ENCODE assay signal across 36 cellular contexts in the genomic region with DNA sequence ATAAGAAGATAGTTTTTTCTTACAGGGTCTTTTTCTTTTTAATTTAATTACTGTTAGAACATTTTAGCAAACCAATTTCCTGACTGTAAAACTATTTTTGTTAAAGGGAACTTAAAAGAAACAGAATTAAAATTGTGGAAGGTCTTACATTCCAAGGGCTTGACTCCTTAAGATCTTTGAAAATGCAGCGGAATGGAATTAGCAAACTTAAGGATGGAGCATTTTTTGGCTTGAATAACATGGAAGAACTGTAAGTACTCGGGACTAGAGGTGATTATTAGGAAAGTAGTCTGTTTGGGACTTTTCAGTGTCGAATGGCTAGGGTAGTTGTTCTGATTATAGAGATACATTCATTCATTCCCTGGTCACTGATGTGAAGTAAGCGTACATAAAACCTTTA.
"Had no signal": no experiment of that assay in that cellular context is flagged by ENCODE, and none has a peak within 500 bp of the region (broad histone marks: within the 10 kb centered on the region; RNA-seq: fewer than 3 reads in every experiment).

No MANE protein-coding gene starts in this region.

- H3K27ac Mint-ChIP-seq: activated B cell treated with CpG ODN at 0.5 μM for 24 hours; activated CD4-positive, alpha-beta memory T cell treated with anti-CD3 and anti-CD28 coated beads for 36 hours; activated CD4-positive, alpha-beta T cell treated with anti-CD3 and anti-CD28 coated beads, Interleukin-2, amount 10 ng/mL, durations not matched to agents 24 days and 14 days; activated CD8-positive, alpha-beta T cell treated with anti-CD3 and anti-CD28 coated beads for 36 hours; activated naive CD4-positive, alpha-beta T cell treated with anti-CD3 and anti-CD28 coated beads for 36 hours; activated naive CD4-positive, alpha-beta T cell treated with anti-CD3 and anti-CD28 coated beads, Interleukin-2, amount 50 U/mL, for 72 hours; activated naive CD8-positive, alpha-beta T cell treated with anti-CD3 and anti-CD28 coated beads for 36 hours; activated T-cell treated with anti-CD3 and anti-CD28 coated beads, Interleukin-2, amount 50 U/mL, for 72 hours; activated T-helper 1 cell treated with anti-CD3 and anti-CD28 coated beads, Interleukin-12 subunit alpha, Interleukin-12 subunit beta, Interleukin-2, Interleukin-4 antibody, amounts not matched to agents 30 ng/mL and 10 ng/mL and 1 ng/mL, durations not matched to agents 14 hours and 24 hours and 36 hours; activated T-helper 17 cell treated with anti-CD3 and anti-CD28 coated beads, Interleukin-2, amount 50 U/mL, for 72 hours; T-helper 1 cell treated with Interleukin-12 subunit alpha and Interleukin-12 subunit beta and Interleukin-4 antibody, amounts not matched to agents 30 μg/mL and 1 μg/mL, for 36 hours; T-helper 2 cell treated with Interferon-gamma antibody and Interleukin-4, amounts not matched to agents 5 μg/mL and 100 μg/mL, for 36 hours had no signal

- H3K9me3 Mint-ChIP-seq: activated B cell treated with CpG ODN at 0.5 μM for 24 hours; activated CD4-positive, alpha-beta memory T cell treated with anti-CD3 and anti-CD28 coated beads for 36 hours; activated CD4-positive, alpha-beta T cell treated with anti-CD3 and anti-CD28 coated beads, Interleukin-2, amount 10 ng/mL, durations not matched to agents 24 days and 14 days; activated CD8-positive, alpha-beta T cell treated with anti-CD3 and anti-CD28 coated beads for 36 hours; activated naive CD4-positive, alpha-beta T cell treated with anti-CD3 and anti-CD28 coated beads for 36 hours; activated naive CD4-positive, alpha-beta T cell treated with anti-CD3 and anti-CD28 coated beads, Interleukin-2, amount 50 U/mL, for 72 hours; activated naive CD8-positive, alpha-beta T cell treated with anti-CD3 and anti-CD28 coated beads for 36 hours; activated T-cell treated with anti-CD3 and anti-CD28 coated beads, Interleukin-2, amount 50 U/mL, for 4 hours; activated T-cell treated with anti-CD3 and anti-CD28 coated beads, Interleukin-2, amount 50 U/mL, for 72 hours; activated T-helper 1 cell treated with anti-CD3 and anti-CD28 coated beads, Interleukin-12 subunit alpha, Interleukin-12 subunit beta, Interleukin-2, Interleukin-4 antibody, amounts not matched to agents 30 ng/mL and 10 ng/mL and 1 ng/mL, durations not matched to agents 14 hours and 24 hours and 36 hours; activated T-helper 17 cell treated with anti-CD3 and anti-CD28 coated beads, Interleukin-2, amount 50 U/mL, for 72 hours; T-helper 1 cell treated with Interleukin-12 subunit alpha and Interleukin-12 subunit beta and Interleukin-4 antibody, amounts not matched to agents 30 μg/mL and 1 μg/mL, for 36 hours; T-helper 2 cell treated with Interferon-gamma antibody and Interleukin-4, amounts not matched to agents 5 μg/mL and 100 μg/mL, for 36 hours had no signal

- H3K4me3 Mint-ChIP-seq: activated B cell treated with CpG ODN at 0.5 μM for 24 hours; activated CD4-positive, alpha-beta memory T cell treated with anti-CD3 and anti-CD28 coated beads for 36 hours; activated CD4-positive, alpha-beta T cell treated with anti-CD3 and anti-CD28 coated beads, Interleukin-2, amount 10 ng/mL, durations not matched to agents 24 days and 14 days; activated CD8-positive, alpha-beta T cell treated with anti-CD3 and anti-CD28 coated beads for 36 hours; activated naive CD4-positive, alpha-beta T cell treated with anti-CD3 and anti-CD28 coated beads for 36 hours; activated naive CD8-positive, alpha-beta T cell treated with anti-CD3 and anti-CD28 coated beads for 36 hours; activated T-cell treated with anti-CD3 and anti-CD28 coated beads, Interleukin-2, amount 50 U/mL, for 4 hours; activated T-cell treated with anti-CD3 and anti-CD28 coated beads, Interleukin-2, amount 50 U/mL, for 72 hours; activated T-helper 1 cell treated with anti-CD3 and anti-CD28 coated beads, Interleukin-12 subunit alpha, Interleukin-12 subunit beta, Interleukin-2, Interleukin-4 antibody, amounts not matched to agents 30 ng/mL and 10 ng/mL and 1 ng/mL, durations not matched to agents 14 hours and 24 hours and 36 hours; activated T-helper 17 cell treated with anti-CD3 and anti-CD28 coated beads, Interleukin-2, amount 50 U/mL, for 72 hours; T-helper 1 cell treated with Interleukin-12 subunit alpha and Interleukin-12 subunit beta and Interleukin-4 antibody, amounts not matched to agents 30 μg/mL and 1 μg/mL, for 36 hours; T-helper 2 cell treated with Interferon-gamma antibody and Interleukin-4, amounts not matched to agents 5 μg/mL and 100 μg/mL, for 36 hours had no signal

- H3K27me3 Mint-ChIP-seq: activated B cell treated with CpG ODN at 0.5 μM for 24 hours; activated CD4-positive, alpha-beta memory T cell treated with anti-CD3 and anti-CD28 coated beads for 36 hours; activated CD4-positive, alpha-beta T cell treated with anti-CD3 and anti-CD28 coated beads, Interleukin-2, amount 10 ng/mL, durations not matched to agents 24 days and 14 days; activated CD8-positive, alpha-beta T cell treated with anti-CD3 and anti-CD28 coated beads for 36 hours; activated naive CD8-positive, alpha-beta T cell treated with anti-CD3 and anti-CD28 coated beads for 36 hours; activated T-helper 17 cell treated with anti-CD3 and anti-CD28 coated beads, Interleukin-2, amount 50 U/mL, for 72 hours had no signal

- H3K4me3 ChIP-seq: adrenal gland, body of pancreas, breast epithelium had no signal

- H3K4me1 Mint-ChIP-seq: activated B cell treated with CpG ODN at 0.5 μM for 24 hours; activated T-helper 17 cell treated with anti-CD3 and anti-CD28 coated beads, Interleukin-2, amount 50 U/mL, for 72 hours had no signal

- FAIRE-seq: TTC549 had no signal

- H3K27ac ChIP-seq: adrenal gland, body of pancreas, brain microvascular endothelial cell, breast epithelium, VCaP had no signal

- H3K4me1 ChIP-seq: adrenal gland, breast epithelium had no signal

- ATAC-seq: activated CD8-positive, alpha-beta T cell treated with anti-CD3 and anti-CD28 coated beads for 36 hours; activated naive CD4-positive, alpha-beta T cell treated with anti-CD3 and anti-CD28 coated beads, Interleukin-2, amount 50 U/mL, for 72 hours; activated T-cell treated with anti-CD3 and anti-CD28 coated beads, Interleukin-2, amount 50 U/mL, for 4 hours; activated T-cell treated with anti-CD3 and anti-CD28 coated beads, Interleukin-2, amount 50 U/mL, for 72 hours; activated T-helper 17 cell treated with anti-CD3 and anti-CD28 coated beads, Interleukin-2, amount 50 U/mL, for 72 hours; body of pancreas had no signal

- H3K27me3 ChIP-seq: adrenal gland, body of pancreas, brain microvascular endothelial cell, breast epithelium had no signal

- DNase-seq: activated B cell treated with CpG ODN at 0.5 μM for 24 hours; activated CD4-positive, alpha-beta memory T cell treated with anti-CD3 and anti-CD28 coated beads for 36 hours; activated CD4-positive, alpha-beta T cell treated with anti-CD3 and anti-CD28 coated beads for 4 hours; activated CD4-positive, alpha-beta T cell treated with anti-CD3 and anti-CD28 coated beads, Interleukin-2, amount 10 ng/mL, durations not matched to agents 24 days and 14 days; activated CD4-positive, alpha-beta T cell treated with anti-CD3 and anti-CD28 coated beads, Interleukin-2, amount 50 U/mL, for 1 hour; activated CD4-positive, alpha-beta T cell treated with anti-CD3 and anti-CD28 coated beads, Interleukin-2, amount 50 U/mL, for 4 hours; activated CD4-positive, CD25-positive, alpha-beta regulatory T cell treated with anti-CD3 and anti-CD28 coated beads, Interleukin-2, amount 50 U/mL, for 72 hours; activated CD8-positive, alpha-beta memory T cell treated with anti-CD3 and anti-CD28 coated beads, Interleukin-2, amount 50 U/mL, for 4 hours; activated CD8-positive, alpha-beta T cell treated with anti-CD3 and anti-CD28 coated beads for 36 hours; activated effector memory CD4-positive, alpha-beta T cell treated with anti-CD3 and anti-CD28 coated beads, Interleukin-2, amount 50 U/mL, for 16 hours; activated gamma-delta T cell treated with Interleukin-2 at 50 U/mL for 16 hours; activated naive CD4-positive, alpha-beta T cell; activated naive CD4-positive, alpha-beta T cell treated with anti-CD3 and anti-CD28 coated beads for 36 hours; activated naive CD4-positive, alpha-beta T cell treated with anti-CD3 and anti-CD28 coated beads, Interleukin-2, amount 50 U/mL, for 16 hours; activated naive CD8-positive, alpha-beta T cell treated with anti-CD3 and anti-CD28 coated beads for 36 hours; activated T-cell treated with anti-CD3 and anti-CD28 coated beads for 4 hours; activated T-cell treated with anti-CD3 and anti-CD28 coated beads, Interleukin-2, amount 50 U/mL, for 1 hour; activated T-cell treated with anti-CD3 and anti-CD28 coated beads, Interleukin-2, amount 50 U/mL, for 4 hours; activated T-cell treated with anti-CD3 and anti-CD28 coated beads, Interleukin-2, amount 50 U/mL, for 72 hours; adrenal gland; amniotic stem cell; aorta; body of pancreas; brain microvascular endothelial cell; central memory CD4-positive, alpha-beta T cell; T-helper 1 cell; T-helper 2 cell; T-helper 9 cell had no signal

- H3K9me3 ChIP-seq: adrenal gland, body of pancreas, breast epithelium had no signal

- H3K36me3 ChIP-seq: breast epithelium had no signal
